Comparison of ENCODE assay signal across 12 cellular contexts in the genomic region with DNA sequence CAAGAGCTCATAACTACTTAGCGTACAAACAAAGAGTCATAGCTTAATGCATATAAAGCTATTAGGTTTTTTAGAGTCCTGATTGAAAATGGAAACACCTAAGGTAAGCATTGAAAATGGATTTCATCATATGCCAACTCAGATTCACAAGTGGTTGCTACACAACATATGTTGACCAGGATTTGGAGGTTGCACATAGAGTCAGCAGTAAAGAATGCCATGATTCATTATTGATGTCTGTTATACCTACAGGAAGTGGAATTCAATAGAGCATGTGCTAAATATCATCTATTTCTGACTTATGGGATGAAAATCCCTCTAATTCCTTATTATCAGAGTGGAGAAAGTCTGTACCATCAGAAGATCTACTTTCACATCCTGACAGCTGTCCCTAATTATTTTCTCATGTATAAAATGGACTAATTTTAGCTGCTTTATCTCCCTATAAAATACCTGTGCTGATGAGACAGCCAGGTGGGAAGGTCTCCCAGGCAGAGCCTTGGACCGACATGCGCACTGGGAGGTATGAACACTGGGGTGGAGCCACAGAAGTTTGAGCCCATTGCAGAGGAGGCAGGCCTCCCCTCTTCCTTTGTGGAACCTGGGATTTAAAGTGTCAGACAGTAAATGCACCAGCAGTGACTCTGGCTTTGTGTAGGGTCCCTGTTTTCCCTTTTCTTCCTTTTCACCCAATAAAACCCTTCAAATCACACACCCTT.
DNase-seq lines count a peak whose midpoint lies in the region; TF ChIP-seq lines count a peak whose summit lies in the region.
"Had no signal": no experiment of that assay in that cellular context is flagged by ENCODE, and none has a peak within 500 bp of the region (broad histone marks: within the 10 kb centered on the region; RNA-seq: fewer than 3 reads in every experiment).

No MANE protein-coding gene starts in this region.

- TF ChIP-seq CTCF in AG09309 (IDR thresholded peaks at IDR 0.05; ENCODE audit: control insufficient read depth, insufficient read depth, low read depth, low read length, missing control alignments) (no peak), foreskin fibroblast (IDR thresholded peaks at IDR 0.05; ENCODE audit: low read depth, low read length) (no peak)

- DNase-seq in AG09309 (ENCODE audit: low read depth): peak; percentile 55
- DNase-seq in HT-29 (ENCODE audit: low spot score): peak; percentile 8
- peak; percentile 84 for DNase-seq in amniotic epithelial cell (ENCODE audit: low read depth)
- peak; percentile 83 to 92 for DNase-seq in foreskin fibroblast
- DNase-seq in midbrain (lab: John Stamatoyannopoulos, UW): no peak
- DNase-seq in NCI-H2029 treated with DMSO at 0.1 percent for 48 hours (lab: John Stamatoyannopoulos, UW): no peak
- no peak for DNase-seq in activated CD4-positive, alpha-beta T cell treated with anti-CD3 and anti-CD28 coated beads for 48 hours
- DNase-seq in NCI-H2196 (lab: John Stamatoyannopoulos, UW; ENCODE audit: unreplicated experiment): no peak
- DNase-seq: effector CD4-positive, alpha-beta T cell; NCI-H2171; stimulated activated naive CD8-positive, alpha-beta T cell treated with anti-CD3 and anti-CD28 coated beads, Interleukin-15, Interleukin-2, amounts not matched to agents 100 U/mL and 50 U/mL, for 24 hours had no signal

- H3K4me3 ChIP-seq in AG09309 (ENCODE audit: control insufficient read depth, low read depth, low read length) (no peak overlapping the region), foreskin fibroblast (ENCODE audit: low read depth in 1 of 2, low read length in 2 of 2) (no peak overlapping the region)
- H3K4me3 ChIP-seq: prostate gland had no signal

Comparison
In these comparisons a context has a peak if more than half of its experiments do, and no peak if none do; other contexts are left out.
1. DNase-seq: peak in AG09309 (single experiment), HT-29 (single experiment), amniotic epithelial cell (single experiment) and foreskin fibroblast (2 of 2); none in midbrain (single experiment), NCI-H2029 treated with DMSO at 0.1 percent for 48 hours (single experiment), activated CD4-positive, alpha-beta T cell treated with anti-CD3 and anti-CD28 coated beads for 48 hours (single experiment) and NCI-H2196 (single experiment).